Comparison of ENCODE assay signal across 15 cellular contexts in genomic region chr3:50737511-50738251, GRCh38.
"Had no signal": no experiment of that assay in that cellular context is flagged by ENCODE, and none has a peak within 500 bp of the region (broad histone marks: within the 10 kb centered on the region; RNA-seq: fewer than 3 reads in every experiment).

No MANE protein-coding gene starts in this region.

- H3K4me1 ChIP-seq: left ventricle myocardium inferior, sigmoid colon, upper lobe of right lung had no signal

- H3K36me3 ChIP-seq: left ventricle myocardium inferior, ovary, sigmoid colon, upper lobe of right lung had no signal

- H3K9me3 ChIP-seq: ovary, upper lobe of right lung had no signal

- DNase-seq: activated B cell treated with CpG ODN at 0.5 μM for 24 hours; activated CD4-positive, alpha-beta memory T cell treated with anti-CD3 and anti-CD28 coated beads, Interleukin-2, amount 10 ng/mL, durations not matched to agents 7 days and 5 days; activated CD4-positive, alpha-beta T cell treated with anti-CD3 and anti-CD28 coated beads for 4 hours; activated CD8-positive, alpha-beta memory T cell treated with anti-CD3 and anti-CD28 coated beads, Interleukin-2, amount 10 ng/mL, durations not matched to agents 7 days and 5 days; activated naive CD4-positive, alpha-beta T cell; activated naive CD8-positive, alpha-beta T cell treated with anti-CD3 and anti-CD28 coated beads, Interleukin-2, amount 10 ng/mL, durations not matched to agents 7 days and 5 days; erythroblast; foreskin melanocyte; left ventricle myocardium inferior; ovary; sigmoid colon; stimulated activated CD4-positive, alpha-beta T cell treated with anti-CD3 and anti-CD28 coated beads, Interleukin-4, amount 100 ng/mL, for 4 hours; upper lobe of right lung had no signal

- H3K27me3 ChIP-seq: ovary, sigmoid colon, upper lobe of right lung had no signal

- H3K27ac ChIP-seq: left ventricle myocardium inferior, ovary, sigmoid colon, upper lobe of right lung had no signal

- FAIRE-seq: endometrium, TTC549 had no signal

- H3K4me3 ChIP-seq: left ventricle myocardium inferior, ovary, sigmoid colon, upper lobe of right lung had no signal
